ENCODE assay signal across 1 cellular context in the genomic region with DNA sequence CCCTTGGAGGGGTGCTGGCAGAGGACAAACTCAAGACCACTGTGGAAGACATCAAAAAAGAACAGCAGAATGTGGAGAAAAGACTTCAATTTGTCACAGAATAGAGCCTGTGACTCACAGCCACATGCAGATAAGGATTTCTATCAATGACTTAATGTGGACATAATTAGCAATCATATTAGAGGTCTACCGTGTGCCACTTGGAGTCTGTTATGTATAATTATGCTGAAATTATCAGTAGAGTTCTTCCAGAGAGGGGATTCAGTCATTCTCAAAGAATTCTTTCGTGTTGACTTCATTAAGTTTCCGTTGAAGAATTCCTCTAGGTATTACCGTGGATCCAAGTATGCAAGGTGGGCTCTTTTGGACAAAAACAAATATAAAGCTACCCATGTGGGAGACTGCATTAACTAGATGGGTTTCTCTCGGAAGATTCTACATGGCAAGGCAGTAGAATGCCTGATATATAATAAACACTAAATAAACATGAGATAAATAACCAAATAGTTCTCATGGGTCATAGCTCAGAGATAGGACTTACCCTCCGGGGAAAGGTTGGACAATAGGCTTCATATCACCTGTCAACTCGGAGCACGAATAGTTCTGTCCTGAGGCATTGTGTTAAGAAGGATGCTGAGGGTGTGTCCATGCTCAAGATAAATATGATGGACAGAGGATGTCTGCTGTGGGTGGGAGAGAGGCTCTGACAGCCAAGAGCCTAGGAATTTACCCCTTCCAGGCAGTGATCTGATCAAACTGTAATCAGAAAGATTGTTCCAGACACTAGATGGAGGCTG.
TF ChIP-seq lines count a peak whose summit lies in the region.

No MANE protein-coding gene starts in this region.

TF ChIP-seq in K562, 482 proteins besides CTCF, POLR2A, EP300 and RAD21 (continued from another document):
- TF ChIP-seq ETV6 (IDR thresholded peaks at IDR 0.05; ENCODE audit: borderline replicate concordance in 1 of 2, low read depth in 2 of 2, low read length in 1 of 2) (no peak), ETV6 (CRISPR knock-in tag; IDR thresholded peaks at IDR 0.05; ENCODE audit: borderline replicate concordance) (no peak)
